1 cellular context compared by ENCODE assay signal in genomic region chr13:51364404-51365008, GRCh38.
TF ChIP-seq lines count a peak whose summit lies in the region.

No MANE protein-coding gene starts in this region.

TF ChIP-seq in IMR-90, 13 proteins besides CTCF, POLR2A, EP300 and RAD21:
- TF ChIP-seq CEBPB (IDR thresholded peaks at IDR 0.05; ENCODE audit: low read depth, low read length): no peak
- 0 out of 2 replicates have a peak, but pooled peaks have one; percentile 17 for TF ChIP-seq NFE2L2 (IDR thresholded peaks at IDR 0.05; ENCODE audit: low read depth, low read length)
